Comparison of ENCODE assay signal across 14 cellular contexts in the genomic region with DNA sequence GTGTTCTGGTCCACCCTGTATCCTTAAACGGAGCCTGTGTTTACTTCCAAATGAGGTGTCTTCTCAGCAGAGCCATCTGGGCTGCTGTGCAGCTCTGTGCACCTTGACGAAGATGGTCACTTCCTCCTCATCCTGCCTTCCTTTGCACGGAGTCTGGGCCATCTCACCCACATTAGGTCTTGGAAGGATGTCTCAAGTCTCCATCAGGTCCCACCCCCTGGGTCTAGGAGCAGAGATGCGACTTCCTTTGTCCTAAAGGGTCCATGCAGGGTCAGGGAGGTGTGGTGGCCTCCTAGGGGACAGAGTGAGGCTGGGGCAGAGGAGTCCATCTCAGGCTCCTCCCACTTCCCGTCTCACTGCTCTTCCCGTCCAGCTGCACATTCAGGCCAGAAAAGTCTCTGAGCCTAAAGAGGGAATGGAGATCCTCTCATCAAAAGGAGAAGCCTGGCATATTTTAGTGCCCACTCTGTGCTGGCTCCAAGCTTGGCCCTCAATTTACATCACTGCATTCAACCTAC.
DNase-seq lines count a peak whose midpoint lies in the region; ATAC-seq and TF ChIP-seq lines count a peak whose summit lies in the region.
"Had no signal": no experiment of that assay in that cellular context is flagged by ENCODE, and none has a peak within 500 bp of the region (broad histone marks: within the 10 kb centered on the region; RNA-seq: fewer than 3 reads in every experiment).

No MANE protein-coding gene starts in this region.

- H3K9me3 Mint-ChIP-seq in natural killer cell treated with Interleukin-12 subunit alpha and Interleukin-12 subunit beta and Interleukin-15 and Interleukin-18, amount 100 ng/mL, for 72 hours, result no peaks in the 10 kb centered on the region
- no peaks in the 10 kb centered on the region for H3K9me3 Mint-ChIP-seq in natural killer cell
- peaks cover 7% of the 10 kb centered on the region for H3K9me3 Mint-ChIP-seq in endodermal cell
- H3K9me3 Mint-ChIP-seq in progenitor cell of endocrine pancreas (ENCODE audit: low read depth), result no peaks in the 10 kb centered on the region
- H3K9me3 Mint-ChIP-seq: CD4-positive, alpha-beta T cell had no signal

- H3K27me3 ChIP-seq in endodermal cell (ENCODE audit: control insufficient read depth, insufficient read depth, low read length, poor library complexity, severe bottlenecking), result no peaks in the 10 kb centered on the region

- 72 to 100% methylated on average over 1 to 6 of the region's 6 CpGs for WGBS in endodermal cell (ENCODE audit: insufficient coverage in 1 of 2, insufficient read length in 1 of 2), 2 experiments

- no peaks in the 10 kb centered on the region for H3K4me1 Mint-ChIP-seq in natural killer cell treated with Interleukin-12 subunit alpha and Interleukin-12 subunit beta and Interleukin-15 and Interleukin-18, amount 100 ng/mL, for 72 hours (ENCODE audit: low read depth in 2 of 2)
- no peaks in the 10 kb centered on the region for H3K4me1 Mint-ChIP-seq in natural killer cell
- peaks cover 9% of the 10 kb centered on the region for H3K4me1 Mint-ChIP-seq in endodermal cell
- H3K4me1 Mint-ChIP-seq in progenitor cell of endocrine pancreas (ENCODE audit: low read depth), result no peaks in the 10 kb centered on the region

- H3K9ac ChIP-seq in endodermal cell (ENCODE audit: extremely low read depth, low read length, poor library complexity, severe bottlenecking), result no peak overlapping the region

- no peak for ATAC-seq in natural killer cell treated with Interleukin-12 subunit alpha and Interleukin-12 subunit beta and Interleukin-15 and Interleukin-18, amount 100 ng/mL, for 72 hours
- ATAC-seq in natural killer cell (no peak), HG03460 (IDR thresholded peaks at IDR 0.05; ENCODE audit: unreplicated experiment) (no peak)

- H3K36me3 ChIP-seq in endodermal cell (ENCODE audit: control insufficient read depth, insufficient read depth, low read length), result no peaks in the 10 kb centered on the region
- H3K36me3 ChIP-seq: HAP-1 had no signal

- no peak overlapping the region for H3K27ac ChIP-seq in endodermal cell (ENCODE audit: low read depth, low read length)

- no peaks in the 10 kb centered on the region for H3K4me1 ChIP-seq in endodermal cell (ENCODE audit: control insufficient read depth, insufficient read depth, low read length)
- H3K4me1 ChIP-seq: Caco-2, HAP-1 had no signal

- H3K4me3 Mint-ChIP-seq in natural killer cell treated with Interleukin-12 subunit alpha and Interleukin-12 subunit beta and Interleukin-15 and Interleukin-18, amount 100 ng/mL, for 72 hours, result no peak overlapping the region
- H3K4me3 Mint-ChIP-seq in natural killer cell, result no peak overlapping the region
- H3K4me3 Mint-ChIP-seq in endodermal cell, result no peak overlapping the region
- no peak overlapping the region for H3K4me3 Mint-ChIP-seq in progenitor cell of endocrine pancreas (ENCODE audit: low read depth)
- H3K4me3 Mint-ChIP-seq: CD4-positive, alpha-beta T cell had no signal

- H3K36me3 Mint-ChIP-seq in natural killer cell treated with Interleukin-12 subunit alpha and Interleukin-12 subunit beta and Interleukin-15 and Interleukin-18, amount 100 ng/mL, for 72 hours, result no peaks in the 10 kb centered on the region
- H3K36me3 Mint-ChIP-seq in natural killer cell (no peaks in the 10 kb centered on the region), endodermal cell (ENCODE audit: low read depth) (no peaks in the 10 kb centered on the region), progenitor cell of endocrine pancreas (ENCODE audit: insufficient read depth) (no peaks in the 10 kb centered on the region)

- no peak overlapping the region for H3K27ac Mint-ChIP-seq in natural killer cell treated with Interleukin-12 subunit alpha and Interleukin-12 subunit beta and Interleukin-15 and Interleukin-18, amount 100 ng/mL, for 72 hours
- H3K27ac Mint-ChIP-seq in natural killer cell (no peak overlapping the region), endodermal cell (no peak overlapping the region), progenitor cell of endocrine pancreas (no peak overlapping the region)
- H3K27ac Mint-ChIP-seq: CD4-positive, alpha-beta T cell had no signal

- intact Hi-C loops in natural killer cell (cut with micrococcal nuclease), result no loop called here

- no peak for TF ChIP-seq CTCF in natural killer cell (IDR thresholded peaks at IDR 0.05)
- no peak for TF ChIP-seq CTCF in endodermal cell (conservative IDR thresholded peaks at IDR 0.05)
- no peak for TF ChIP-seq CTCF in progenitor cell of endocrine pancreas (IDR thresholded peaks at IDR 0.05; ENCODE audit: unreplicated experiment)

- DNase-seq in natural killer cell treated with Interleukin-12 subunit alpha and Interleukin-12 subunit beta and Interleukin-15 and Interleukin-18, amount 100 ng/mL, for 72 hours (ENCODE audit: low spot score), result peak; percentile 12
- DNase-seq in natural killer cell (no peak), endodermal cell (peak; percentile 32), progenitor cell of endocrine pancreas (ENCODE audit: low spot score, unreplicated experiment) (peak; percentile 5), NCI-H2081 treated with DMSO at 0.1 percent for 48 hours (lab: John Stamatoyannopoulos, UW) (no peak), NOMO-1 treated with DMSO at 0.1 percent for 48 hours (lab: John Stamatoyannopoulos, UW; ENCODE audit: unreplicated experiment) (no peak)
- DNase-seq: Caco-2; CD4-positive, alpha-beta T cell; NCI-H1092 treated with DMSO at 0.1 percent for 48 hours; NCI-H774; OCI-M1; SHP77 treated with DMSO at 0.1 percent for 48 hours had no signal

- peaks cover 8 to 12% of the 10 kb centered on the region in 2 donors for H3K27me3 Mint-ChIP-seq in natural killer cell treated with Interleukin-12 subunit alpha and Interleukin-12 subunit beta and Interleukin-15 and Interleukin-18, amount 100 ng/mL, for 72 hours
- H3K27me3 Mint-ChIP-seq in natural killer cell (ENCODE audit: low read depth in 2 of 2) (peaks cover 8 to 20% of the 10 kb centered on the region in 2 donors), endodermal cell (ENCODE audit: insufficient read depth) (no peaks in the 10 kb centered on the region), progenitor cell of endocrine pancreas (peaks cover 5% of the 10 kb centered on the region)

- no peaks in the 10 kb centered on the region for H3K9me3 ChIP-seq in endodermal cell (ENCODE audit: control insufficient read depth, low read length)
- H3K9me3 ChIP-seq: Caco-2, HAP-1 had no signal

- H3K4me3 ChIP-seq in endodermal cell (ENCODE audit: low read length), result no peak overlapping the region
- H3K4me3 ChIP-seq: HAP-1 had no signal

Comparison
In these comparisons a context has a peak if more than half of its experiments do, and no peak if none do; other contexts are left out.
1. DNase-seq: peak in natural killer cell treated with Interleukin-12 subunit alpha and Interleukin-12 subunit beta and Interleukin-15 and Interleukin-18, amount 100 ng/mL, for 72 hours (single experiment), endodermal cell (single experiment) and progenitor cell of endocrine pancreas (single experiment); none in natural killer cell (single experiment), NCI-H2081 treated with DMSO at 0.1 percent for 48 hours (single experiment) and NOMO-1 treated with DMSO at 0.1 percent for 48 hours (single experiment).